ENCODE assay signal across 23 cellular contexts in the genomic region with DNA sequence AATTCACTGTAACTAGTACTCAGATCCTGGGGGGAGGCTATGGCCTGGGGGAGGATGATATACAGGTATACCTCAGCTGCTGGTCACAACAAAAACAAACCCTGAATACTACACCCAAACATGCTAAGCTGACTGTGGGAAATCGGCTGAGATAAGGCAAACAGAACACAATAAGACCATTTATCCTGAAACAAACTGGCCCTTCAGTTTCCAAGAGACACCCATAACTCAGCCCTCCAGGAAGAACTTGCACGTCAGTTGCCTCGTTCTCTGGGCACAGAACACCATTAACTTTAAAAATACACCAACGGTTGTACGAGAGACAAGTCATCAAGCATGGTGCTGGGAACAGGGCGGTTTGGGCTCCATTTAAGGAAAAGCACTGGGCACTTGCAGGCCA.
"Had no signal": no experiment of that assay in that cellular context is flagged by ENCODE, and none has a peak within 500 bp of the region (broad histone marks: within the 10 kb centered on the region; RNA-seq: fewer than 3 reads in every experiment).

No MANE protein-coding gene starts in this region.

- H3K36me3 Mint-ChIP-seq: activated naive CD8-positive, alpha-beta T cell treated with anti-CD3 and anti-CD28 coated beads, Interleukin-2, amount 10 ng/mL, durations not matched to agents 7 days and 5 days; stimulated activated naive B cell treated with anti-CD40 and anti-IgM and Interleukin-4, amounts not matched to agents 10 μg/mL and 1 μg/mL and 100 μg/mL, for 72 hours had no signal

- H3K9me3 ChIP-seq: mucosa of descending colon, thoracic aorta, vagina had no signal

- H3K36me3 ChIP-seq: thoracic aorta, vagina had no signal

- FAIRE-seq: islet of Langerhans had no signal

- H3K4me3 ChIP-seq: mucosa of descending colon, thoracic aorta, vagina had no signal

- DNase-seq: activated B cell treated with CpG ODN at 0.5 μM for 24 hours; activated CD4-positive, alpha-beta T cell treated with anti-CD3 and anti-CD28 coated beads for 36 hours; activated CD4-positive, alpha-beta T cell treated with anti-CD3 and anti-CD28 coated beads, Interleukin-2, amount 50 U/mL, for 4 hours; activated CD8-positive, alpha-beta memory T cell treated with anti-CD3 and anti-CD28 coated beads for 24 hours; activated CD8-positive, alpha-beta memory T cell treated with anti-CD3 and anti-CD28 coated beads, Interleukin-2, amount 50 U/mL, for 4 hours; activated naive CD4-positive, alpha-beta T cell treated with Interleukin-2 at 50 U/mL for 16 hours; activated naive CD8-positive, alpha-beta T cell treated with anti-CD3 and anti-CD28 coated beads, Interleukin-2, amount 10 ng/mL, durations not matched to agents 7 days and 5 days; activated T-cell treated with anti-CD3 and anti-CD28 coated beads, Interleukin-2, amount 50 U/mL, for 48 hours; amniotic stem cell; effector CD8-positive, alpha-beta T cell; foreskin keratinocyte; left cardiac atrium; mesenchymal stem cell; mucosa of descending colon; occipital lobe; stimulated activated CD4-positive, alpha-beta T cell treated with anti-CD3 and anti-CD28 coated beads, Interleukin-2, amount 100 ng/mL, for 48 hours; stimulated activated CD8-positive, alpha-beta memory T cell treated with anti-CD3 and anti-CD28 coated beads, Interleukin-4, amount 100 ng/mL, for 48 hours; stimulated activated naive B cell treated with anti-CD40 and anti-IgM and Interleukin-4, amounts not matched to agents 10 μg/mL and 1 μg/mL and 100 μg/mL, for 72 hours; T-helper 9 cell had no signal

- H3K27me3 ChIP-seq: foreskin keratinocyte, vagina had no signal

- H3K27ac ChIP-seq: foreskin keratinocyte, thoracic aorta, vagina had no signal

- H3K4me3 Mint-ChIP-seq: activated B cell treated with CpG ODN at 0.5 μM for 24 hours; activated CD4-positive, alpha-beta T cell treated with anti-CD3 and anti-CD28 coated beads for 36 hours; activated naive CD8-positive, alpha-beta T cell treated with anti-CD3 and anti-CD28 coated beads, Interleukin-2, amount 10 ng/mL, durations not matched to agents 7 days and 5 days; stimulated activated naive B cell treated with anti-CD40 and anti-IgM and Interleukin-4, amounts not matched to agents 10 μg/mL and 1 μg/mL and 100 μg/mL, for 72 hours; type B pancreatic cell had no signal

- H3K4me1 Mint-ChIP-seq: activated B cell treated with CpG ODN at 0.5 μM for 24 hours; activated CD4-positive, alpha-beta T cell treated with anti-CD3 and anti-CD28 coated beads for 36 hours; activated naive CD8-positive, alpha-beta T cell treated with anti-CD3 and anti-CD28 coated beads, Interleukin-2, amount 10 ng/mL, durations not matched to agents 7 days and 5 days; stimulated activated naive B cell treated with anti-CD40 and anti-IgM and Interleukin-4, amounts not matched to agents 10 μg/mL and 1 μg/mL and 100 μg/mL, for 72 hours had no signal

- H3K27ac Mint-ChIP-seq: activated B cell treated with CpG ODN at 0.5 μM for 24 hours; activated CD4-positive, alpha-beta T cell treated with anti-CD3 and anti-CD28 coated beads for 36 hours; activated naive CD8-positive, alpha-beta T cell treated with anti-CD3 and anti-CD28 coated beads, Interleukin-2, amount 10 ng/mL, durations not matched to agents 7 days and 5 days; stimulated activated naive B cell treated with anti-CD40 and anti-IgM and Interleukin-4, amounts not matched to agents 10 μg/mL and 1 μg/mL and 100 μg/mL, for 72 hours; type B pancreatic cell had no signal

- H3K4me1 ChIP-seq: vagina had no signal
